In the genomic region with DNA sequence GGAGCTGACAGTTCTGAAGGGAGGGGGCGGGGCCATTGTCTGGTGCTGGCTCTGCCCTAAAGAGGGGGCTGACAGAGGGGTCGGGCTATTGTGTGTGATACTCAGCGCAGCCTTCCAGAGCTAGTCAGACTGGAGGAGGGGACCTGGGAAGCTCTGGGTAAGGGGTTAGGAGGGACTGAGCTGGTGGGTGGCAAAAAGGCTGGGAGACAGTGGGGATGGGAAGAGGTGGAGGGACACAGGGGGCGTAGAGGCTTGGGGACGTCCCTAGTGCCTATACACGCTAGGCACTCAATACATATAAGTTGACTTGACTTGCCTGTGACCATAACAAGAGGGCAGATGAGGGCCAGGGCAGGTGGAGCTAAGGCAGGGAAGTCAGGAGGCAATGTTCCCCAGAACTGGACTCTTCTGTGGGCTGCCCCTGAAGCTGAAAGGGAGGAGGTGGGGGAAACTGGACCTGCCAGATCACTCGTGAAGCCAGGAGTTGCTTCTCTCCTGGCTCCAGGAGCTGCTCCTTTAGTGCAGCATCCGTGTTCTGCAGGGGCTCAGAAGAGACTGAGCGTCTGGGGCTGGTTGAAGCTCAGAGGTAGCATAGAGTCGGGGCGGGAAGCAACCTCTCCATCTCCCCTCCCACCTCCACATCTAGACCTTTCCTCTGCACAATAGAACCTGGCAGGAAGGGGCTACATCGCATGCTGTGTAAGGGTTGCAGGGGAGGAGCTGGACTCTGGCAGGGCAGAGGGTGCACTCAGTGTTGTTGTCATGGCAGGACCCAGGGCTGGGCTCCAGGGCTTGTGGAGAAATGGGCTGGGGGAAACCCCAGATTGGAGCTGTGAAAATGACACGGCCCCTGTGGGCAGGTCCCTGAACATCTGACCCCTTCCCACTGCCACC, we compare ENCODE assay signal across 1 cellular context.
TF ChIP-seq lines count a peak whose summit lies in the region.

No MANE protein-coding gene starts in this region.

TF ChIP-seq in H1, 55 proteins besides CTCF, POLR2A, EP300 and RAD21:
- TF ChIP-seq, protein P1, sequence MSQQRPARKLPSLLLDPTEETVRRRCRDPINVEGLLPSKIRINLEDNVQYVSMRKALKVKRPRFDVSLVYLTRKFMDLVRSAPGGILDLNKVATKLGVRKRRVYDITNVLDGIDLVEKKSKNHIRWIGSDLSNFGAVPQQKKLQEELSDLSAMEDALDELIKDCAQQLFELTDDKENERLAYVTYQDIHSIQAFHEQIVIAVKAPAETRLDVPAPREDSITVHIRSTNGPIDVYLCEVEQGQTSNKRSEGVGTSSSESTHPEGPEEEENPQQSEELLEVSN (IDR thresholded peaks at IDR 0.05): no peak
- 0 out of 2 replicates have a peak, but pooled peaks have one; percentile 7 for TF ChIP-seq CHD2 (IDR thresholded peaks at IDR 0.05; ENCODE audit: low read length)
